ENCODE assay signal across 17 cellular contexts in genomic region chr17:9087921-9088320, GRCh38.
DNase-seq lines count a peak whose midpoint lies in the region; TF ChIP-seq lines count a peak whose summit lies in the region.
"Had no signal": no experiment of that assay in that cellular context is flagged by ENCODE, and none has a peak within 500 bp of the region (broad histone marks: within the 10 kb centered on the region; RNA-seq: fewer than 3 reads in every experiment).

No MANE protein-coding gene starts in this region.

- no peaks in the 10 kb centered on the region for H3K9me3 Mint-ChIP-seq in chondrocyte (ENCODE audit: low read depth)
- no peaks in the 10 kb centered on the region for H3K9me3 Mint-ChIP-seq in activated CD4-positive, alpha-beta T cell treated with anti-CD3 and anti-CD28 coated beads, Interleukin-2, amount 10 ng/mL, durations not matched to agents 7 days and 5 days
- H3K9me3 Mint-ChIP-seq: CD4-positive, alpha-beta memory T cell had no signal

- no peak for TF ChIP-seq CTCF in chondrocyte (IDR thresholded peaks at IDR 0.05)
- no peak for TF ChIP-seq CTCF in Peyer's patch (IDR thresholded peaks at IDR 0.05)

- no peak overlapping the region for H3K4me3 Mint-ChIP-seq in chondrocyte (ENCODE audit: unreplicated experiment)
- no peak overlapping the region for H3K4me3 Mint-ChIP-seq in activated CD4-positive, alpha-beta T cell treated with anti-CD3 and anti-CD28 coated beads, Interleukin-2, amount 10 ng/mL, durations not matched to agents 7 days and 5 days
- H3K4me3 Mint-ChIP-seq: B cell; CD4-positive, alpha-beta memory T cell had no signal

- POLR2A ChIA-PET in activated CD4-positive, alpha-beta T cell treated with anti-CD3 and anti-CD28 coated beads, Interleukin-2, amount 10 ng/mL, durations not matched to agents 7 days and 5 days (lab: Charles Lee): no interaction called here

- no peaks in the 10 kb centered on the region for H3K4me1 ChIP-seq in Peyer's patch

- no peaks in the 10 kb centered on the region for H3K36me3 Mint-ChIP-seq in chondrocyte (ENCODE audit: low read depth)
- no peaks in the 10 kb centered on the region for H3K36me3 Mint-ChIP-seq in activated CD4-positive, alpha-beta T cell treated with anti-CD3 and anti-CD28 coated beads, Interleukin-2, amount 10 ng/mL, durations not matched to agents 7 days and 5 days (ENCODE audit: low read depth)
- H3K36me3 Mint-ChIP-seq: CD4-positive, alpha-beta memory T cell had no signal

- no peaks in the 10 kb centered on the region for H3K36me3 ChIP-seq in Peyer's patch

- no peak overlapping the region for H3K4me3 ChIP-seq in Peyer's patch

- CTCF ChIA-PET in activated CD4-positive, alpha-beta T cell treated with anti-CD3 and anti-CD28 coated beads, Interleukin-2, amount 10 ng/mL, durations not matched to agents 7 days and 5 days (lab: Charles Lee): no interaction called here

- peaks cover 7% of the 10 kb centered on the region for H3K27me3 Mint-ChIP-seq in chondrocyte (ENCODE audit: low read depth)
- H3K27me3 Mint-ChIP-seq in activated CD4-positive, alpha-beta T cell treated with anti-CD3 and anti-CD28 coated beads, Interleukin-2, amount 10 ng/mL, durations not matched to agents 7 days and 5 days: no peaks in the 10 kb centered on the region

- no peaks in the 10 kb centered on the region for H3K4me1 Mint-ChIP-seq in chondrocyte (ENCODE audit: low read depth)
- no peaks in the 10 kb centered on the region for H3K4me1 Mint-ChIP-seq in activated CD4-positive, alpha-beta T cell treated with anti-CD3 and anti-CD28 coated beads, Interleukin-2, amount 10 ng/mL, durations not matched to agents 7 days and 5 days
- H3K4me1 Mint-ChIP-seq: B cell; CD4-positive, alpha-beta memory T cell had no signal

- no peak overlapping the region for H3K27ac Mint-ChIP-seq in chondrocyte (ENCODE audit: unreplicated experiment)
- H3K27ac Mint-ChIP-seq in activated CD4-positive, alpha-beta T cell treated with anti-CD3 and anti-CD28 coated beads, Interleukin-2, amount 10 ng/mL, durations not matched to agents 7 days and 5 days: no peak overlapping the region
- H3K27ac Mint-ChIP-seq: B cell; CD4-positive, alpha-beta memory T cell had no signal

- no peaks in the 10 kb centered on the region for H3K9me3 ChIP-seq in Peyer's patch

- H3K27me3 ChIP-seq in Peyer's patch: no peaks in the 10 kb centered on the region

- no peak overlapping the region for H3K27ac ChIP-seq in Peyer's patch
- H3K27ac ChIP-seq: 22Rv1 had no signal

- DNase-seq in activated effector memory CD4-positive, alpha-beta T cell treated with anti-CD3 and anti-CD28 coated beads, Interleukin-2, amount 50 U/mL, for 16 hours: peak; percentile 53
- DNase-seq in activated effector memory CD4-positive, alpha-beta T cell treated with Interleukin-2 at 50 U/mL for 16 hours: no peak
- DNase-seq in chondrocyte (ENCODE audit: low spot score): peak; percentile 81
- DNase-seq in iPS-NIHi7 (ENCODE audit: extremely low spot score): peak; percentile 2
- no peak for DNase-seq in RPMI8226
- DNase-seq in DMS79 treated with DMSO at 0.1 percent for 48 hours (lab: John Stamatoyannopoulos, UW): no peak
- DNase-seq in activated CD4-positive, alpha-beta T cell treated with anti-CD3 and anti-CD28 coated beads, Interleukin-2, amount 10 ng/mL, durations not matched to agents 7 days and 5 days: no peak
- DNase-seq in Peyer's patch: no peak
- DNase-seq: C1 segment of cervical spinal cord; Calu3; CD4-positive, alpha-beta memory T cell; COR-L47; DMS53; DND-41; HCEC 1CT had no signal

- TF ChIP-seq POLR2A in Peyer's patch (IDR thresholded peaks at IDR 0.05): no peak

Comparison
In these comparisons a context has a peak if more than half of its experiments do, and no peak if none do; other contexts are left out.
1. DNase-seq: peak in activated effector memory CD4-positive, alpha-beta T cell treated with anti-CD3 and anti-CD28 coated beads, Interleukin-2, amount 50 U/mL, for 16 hours (single experiment), chondrocyte (single experiment) and iPS-NIHi7 (single experiment); none in activated effector memory CD4-positive, alpha-beta T cell treated with Interleukin-2 at 50 U/mL for 16 hours (single experiment), RPMI8226 (single experiment), DMS79 treated with DMSO at 0.1 percent for 48 hours (single experiment), activated CD4-positive, alpha-beta T cell treated with anti-CD3 and anti-CD28 coated beads, Interleukin-2, amount 10 ng/mL, durations not matched to agents 7 days and 5 days (single experiment) and Peyer's patch (0 of 3).